Comparison of ENCODE assay signal across 10 cellular contexts in the genomic region with DNA sequence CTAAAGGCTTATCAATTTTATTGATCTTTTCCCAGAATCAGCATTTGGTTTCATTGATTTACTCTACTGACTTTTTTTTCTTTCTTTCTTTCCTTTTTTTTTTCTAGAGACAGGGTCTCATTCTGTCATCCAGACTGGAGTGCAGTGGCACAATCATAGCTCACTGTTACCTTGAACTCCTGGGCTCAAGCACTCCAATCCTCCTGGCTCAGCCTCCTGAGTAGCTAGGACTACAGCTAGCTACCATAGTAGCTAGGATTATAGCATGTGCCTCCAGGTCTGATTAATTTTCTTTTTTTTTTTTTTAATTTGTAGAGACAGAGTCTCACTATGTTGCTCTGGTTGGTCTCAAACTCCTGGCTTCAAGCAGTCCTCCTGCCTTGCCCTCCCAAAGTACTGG. TPM values are rescaled to one million over a fixed set of nuclear protein-coding genes. Genes with fewer than 3 reads are reported as not detected.
"Had no signal": no experiment of that assay in that cellular context is flagged by ENCODE, and none has a peak within 500 bp of the region (broad histone marks: within the 10 kb centered on the region; RNA-seq: fewer than 3 reads in every experiment).

No MANE protein-coding gene starts in this region.

- ATAC-seq: HCT116, K562 had no signal

- H3K9me3 Mint-ChIP-seq: HFFc6 had no signal

- H3K9me3 ChIP-seq: HAP-1 had no signal

- H3K4me1 ChIP-seq: HAP-1 had no signal

- H3K36me3 ChIP-seq: HAP-1 had no signal

- DNase-seq: GM23248, GOT3, H7, HFFc6, IMR-90 had no signal

- H3K4me3 ChIP-seq: GM23248, HAP-1, K562 had no signal

- H2AFZ ChIP-seq: GM23248 had no signal

- H3K27ac Mint-ChIP-seq: HFFc6 had no signal

- H3K27ac ChIP-seq: GM23248, HL-60 had no signal

- FAIRE-seq: K562 had no signal

- H3K4me3 Mint-ChIP-seq: HFFc6 had no signal

- H3K9ac ChIP-seq: GM23248 had no signal

RNA-seq across cellular contexts. Expression of gene MLANA, which starts 11.7 kb away (rescaled TPM):
- total RNA-seq: GM23248, H4, H7, HFFc6, IMR-90, K562 had no signal
- polyA plus RNA-seq: IMR-90, K562 had no signal
